In genomic region chr11:62694455-62695167, GRCh38 we compare ENCODE assay signal across 1 cellular context.
TF ChIP-seq lines count a peak whose summit lies in the region.

No MANE protein-coding gene starts in this region.

TF ChIP-seq in endothelial cell of umbilical vein, 7 proteins besides CTCF, POLR2A, EP300 and RAD21 (continued from another document):
- TF ChIP-seq, protein P1, sequence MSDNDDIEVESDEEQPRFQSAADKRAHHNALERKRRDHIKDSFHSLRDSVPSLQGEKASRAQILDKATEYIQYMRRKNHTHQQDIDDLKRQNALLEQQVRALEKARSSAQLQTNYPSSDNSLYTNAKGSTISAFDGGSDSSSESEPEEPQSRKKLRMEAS (IDR thresholded peaks at IDR 0.05; ENCODE audit: insufficient read depth, insufficient read length), result no peak
- TF ChIP-seq EZH2 (IDR thresholded peaks at IDR 0.05; ENCODE audit: borderline replicate concordance, low read depth, low read length, severe bottlenecking), result no peak
- TF ChIP-seq GATA2 (IDR thresholded peaks at IDR 0.05; ENCODE audit: insufficient read depth, insufficient read length, low read depth, low read length), result no peak
- TF ChIP-seq MYC (IDR thresholded peaks at IDR 0.05; ENCODE audit: low read depth, low read length), result no peak
- TF ChIP-seq POLR2AphosphoS5 (IDR thresholded peaks at IDR 0.05; ENCODE audit: insufficient read depth, low read depth, low read length), result no peak
- TF ChIP-seq FOS (IDR thresholded peaks at IDR 0.05; ENCODE audit: borderline replicate concordance, insufficient read depth, low read length), result no peak
TF ChIP-seq in endothelial cell of umbilical vein: peak in this region for 0.
